Comparison of ENCODE assay signal across 8 cellular contexts in genomic region chr19:17391371-17392151, GRCh38. TPM values are rescaled to one million over a fixed set of nuclear protein-coding genes. Genes with fewer than 3 reads are reported as not detected.
DNase-seq lines count a peak whose midpoint lies in the region; ATAC-seq and TF ChIP-seq lines count a peak whose summit lies in the region.

No MANE protein-coding gene starts in this region.

- H2AFZ ChIP-seq in OCI-LY3 (ENCODE audit: low read depth, low read length) (no peak overlapping the region), parathyroid adenoma (peak overlapping the region; percentile 86)

- H3K4me1 Mint-ChIP-seq in activated naive CD4-positive, alpha-beta T cell treated with anti-CD3 and anti-CD28 coated beads for 36 hours (ENCODE audit: low read depth): peaks cover 20% of the 10 kb centered on the region
- H3K4me1 Mint-ChIP-seq in endodermal cell: peaks cover 3% of the 10 kb centered on the region

- H3K36me3 ChIP-seq in OCI-LY3 (replicated peaks; ENCODE audit: low read depth, low read length): no peaks in the 10 kb centered on the region
- no peaks in the 10 kb centered on the region for H3K36me3 ChIP-seq in endodermal cell (ENCODE audit: control insufficient read depth, insufficient read depth, low read length)
- H3K36me3 ChIP-seq in parathyroid adenoma (ENCODE audit: control insufficient read depth, insufficient read depth, low read length): no peaks in the 10 kb centered on the region
- no peaks in the 10 kb centered on the region for H3K36me3 ChIP-seq in thyroid gland

- no peaks in the 10 kb centered on the region for H4K20me1 ChIP-seq in OCI-LY3 (ENCODE audit: insufficient read depth, low read length)

- DNase-seq in activated naive CD4-positive, alpha-beta T cell treated with anti-CD3 and anti-CD28 coated beads for 36 hours: no peak
- no peak for DNase-seq in activated naive CD4-positive, alpha-beta T cell treated with Interleukin-2 at 50 U/mL for 16 hours
- peak; percentile 64 for DNase-seq in endodermal cell
- no peak for DNase-seq in thyroid gland
- DNase-seq in NCI-H2227 treated with DMSO at 0.1 percent for 48 hours (lab: John Stamatoyannopoulos, UW): no peak

- TF ChIP-seq CTCF in OCI-LY3 (IDR thresholded peaks at IDR 0.05; ENCODE audit: low read depth, low read length): no peak
- peak; percentile 29 for TF ChIP-seq CTCF in endodermal cell (conservative IDR thresholded peaks at IDR 0.05)
- TF ChIP-seq CTCF in parathyroid adenoma (IDR thresholded peaks at IDR 0.05): no peak
- TF ChIP-seq CTCF in thyroid gland (IDR thresholded peaks at IDR 0.05): no peak

- H3K27ac Mint-ChIP-seq in activated naive CD4-positive, alpha-beta T cell treated with anti-CD3 and anti-CD28 coated beads for 36 hours: no peak overlapping the region
- H3K27ac Mint-ChIP-seq in endodermal cell: no peak overlapping the region

- H3K4me2 ChIP-seq in OCI-LY3 (ENCODE audit: low read length) (peak overlapping the region; percentile 61), parathyroid adenoma (ENCODE audit: low read length) (peak overlapping the region; percentile 94)

- ATAC-seq in GM21825 (IDR thresholded peaks at IDR 0.05; ENCODE audit: unreplicated experiment): no peak

- no peaks in the 10 kb centered on the region for H3K36me3 Mint-ChIP-seq in activated naive CD4-positive, alpha-beta T cell treated with anti-CD3 and anti-CD28 coated beads for 36 hours (ENCODE audit: low read depth)
- H3K36me3 Mint-ChIP-seq in endodermal cell (ENCODE audit: low read depth): no peaks in the 10 kb centered on the region

- H3K9me3 ChIP-seq in OCI-LY3 (ENCODE audit: insufficient read depth, low read length) (no peaks in the 10 kb centered on the region), endodermal cell (ENCODE audit: control insufficient read depth, low read length) (peaks cover 13% of the 10 kb centered on the region), parathyroid adenoma (ENCODE audit: control insufficient read depth, low read length) (no peaks in the 10 kb centered on the region), thyroid gland (no peaks in the 10 kb centered on the region)

- H3K9ac ChIP-seq in OCI-LY3 (ENCODE audit: low read length) (peak overlapping the region; percentile 7; the same call in 1 of the 2 replicates), endodermal cell (ENCODE audit: extremely low read depth, low read length, poor library complexity, severe bottlenecking) (no peak overlapping the region), parathyroid adenoma (no peak overlapping the region)

- 18 to 25% methylated on average over 15 to 26 of the region's 26 CpGs for WGBS in endodermal cell (ENCODE audit: insufficient coverage in 1 of 2, insufficient read length in 1 of 2), 2 experiments
- WGBS in thyroid gland, 2 donors: 8 to 14% methylated on average over 24 to 25 of the region's 26 CpGs

- intact Hi-C loops in activated naive CD4-positive, alpha-beta T cell treated with anti-CD3 and anti-CD28 coated beads for 36 hours (cut with micrococcal nuclease): loop anchor here (1.0 to 2.0 kb wide), 4 partner anchors 14 to 99 kb away; partner anchors contain the start of genes BST2 and GTPBP3
- intact Hi-C loops in thyroid gland (cut with DNase I): loop anchor here (10.0 kb wide), 1 partner anchor 73 kb away; the partner anchor contains the start of gene NXNL1

- no peaks in the 10 kb centered on the region for H3K27me3 Mint-ChIP-seq in activated naive CD4-positive, alpha-beta T cell treated with anti-CD3 and anti-CD28 coated beads for 36 hours (ENCODE audit: low read depth)
- H3K27me3 Mint-ChIP-seq in endodermal cell (ENCODE audit: insufficient read depth): peaks cover 23% of the 10 kb centered on the region

- H3K4me3 Mint-ChIP-seq in activated naive CD4-positive, alpha-beta T cell treated with anti-CD3 and anti-CD28 coated beads for 36 hours: peak overlapping the region; percentile 82
- H3K4me3 Mint-ChIP-seq in endodermal cell: peak overlapping the region; percentile 73

- H3K27ac ChIP-seq in OCI-LY3 (ENCODE audit: low read length) (no peak overlapping the region), endodermal cell (ENCODE audit: low read depth, low read length) (no peak overlapping the region), parathyroid adenoma (no peak overlapping the region), thyroid gland (no peak overlapping the region)

- H3K4me1 ChIP-seq in OCI-LY3 (ENCODE audit: low read length): peaks cover 7% of the 10 kb centered on the region
- no peaks in the 10 kb centered on the region for H3K4me1 ChIP-seq in endodermal cell (ENCODE audit: control insufficient read depth, insufficient read depth, low read length)
- H3K4me1 ChIP-seq in parathyroid adenoma: peaks cover 6% of the 10 kb centered on the region
- peaks cover 0 to 12% of the 10 kb centered on the region in 2 donors for H3K4me1 ChIP-seq in thyroid gland

- no peaks in the 10 kb centered on the region for H3K79me2 ChIP-seq in OCI-LY3 (ENCODE audit: low read length)
- no peaks in the 10 kb centered on the region for H3K79me2 ChIP-seq in parathyroid adenoma

- H3K4me3 ChIP-seq in OCI-LY3 (ENCODE audit: low read length): peak overlapping the region; percentile 63
- H3K4me3 ChIP-seq in endodermal cell (ENCODE audit: low read length): peak overlapping the region; percentile 75
- no peak overlapping the region for H3K4me3 ChIP-seq in parathyroid adenoma (ENCODE audit: low read depth, low read length)
- H3K4me3 ChIP-seq in thyroid gland (replicated peaks in 1 of 3): no peak overlapping the region

- CTCF ChIA-PET in activated naive CD4-positive, alpha-beta T cell treated with anti-CD3 and anti-CD28 coated beads for 36 hours (lab: Charles Lee): interaction anchor here (0.5 to 1.3 kb wide), 5 partner anchors 12 to 104 kb away, joined by 3 to 4 read pairs (median 3); no protein-coding TSS in a partner anchor

- H3K27me3 ChIP-seq in OCI-LY3 (ENCODE audit: low read depth, low read length) (peaks cover 3% of the 10 kb centered on the region; the same call in 1 of the 2 replicates), endodermal cell (ENCODE audit: control insufficient read depth, insufficient read depth, low read length, poor library complexity, severe bottlenecking) (no peaks in the 10 kb centered on the region), parathyroid adenoma (ENCODE audit: control insufficient read depth, insufficient read depth, low read length) (no peaks in the 10 kb centered on the region), thyroid gland (peaks cover 3% of the 10 kb centered on the region)

- no peaks in the 10 kb centered on the region for H3K9me3 Mint-ChIP-seq in activated naive CD4-positive, alpha-beta T cell treated with anti-CD3 and anti-CD28 coated beads for 36 hours
- peaks cover 10% of the 10 kb centered on the region for H3K9me3 Mint-ChIP-seq in endodermal cell

- no peak for TF ChIP-seq POLR2A in thyroid gland (IDR thresholded peaks at IDR 0.05)

RNA-seq across cellular contexts. Expression of gene CCDC194, which starts 2.4 kb away (rescaled TPM):
- under 1 TPM; 0.83 to 0.89 TPM for total RNA-seq in activated naive CD4-positive, alpha-beta T cell treated with anti-CD3 and anti-CD28 coated beads for 36 hours
- total RNA-seq in endodermal cell: 1 to 10 TPM; 2.0 to 3.4 TPM
- polyA plus RNA-seq in endodermal cell (2013, experiment 1 of 2): 0.78 TPM
- polyA plus RNA-seq in endodermal cell (2013, experiment 2 of 2): 0.83 TPM
- total RNA-seq in thyroid gland: not detected

RNA-seq across cellular contexts. Expression of gene BST2, which starts 13.9 kb away (rescaled TPM):
- 100 to 1,000 TPM; 117 to 121 TPM for total RNA-seq in activated naive CD4-positive, alpha-beta T cell treated with anti-CD3 and anti-CD28 coated beads for 36 hours
- 100 to 1,000 TPM in 1 of 2 donors, 10 to 100 TPM in 1; 50.8 to 147 TPM for total RNA-seq in endodermal cell
- 73.3 TPM for polyA plus RNA-seq in endodermal cell (2013, experiment 1 of 2)
- 80.2 TPM for polyA plus RNA-seq in endodermal cell (2013, experiment 2 of 2)
- 10 to 100 TPM; 14.1 to 83.0 (median 24.7) TPM for total RNA-seq in thyroid gland

RNA-seq across cellular contexts. Expression of gene PLVAP, which starts 14.4 kb away (rescaled TPM):
- total RNA-seq in activated naive CD4-positive, alpha-beta T cell treated with anti-CD3 and anti-CD28 coated beads for 36 hours: not detected
- total RNA-seq in endodermal cell: under 1 TPM in 1 of 2 donors, not detected in 1; 0.44 TPM
- polyA plus RNA-seq in endodermal cell (2013, experiment 1 of 2): 0.85 TPM
- polyA plus RNA-seq in endodermal cell (2013, experiment 2 of 2): 1.1 TPM
- total RNA-seq in thyroid gland: 100 to 1,000 TPM; 103 to 322 (median 174) TPM

RNA-seq across cellular contexts. Expression of gene MVB12A, which starts 28.3 kb away (rescaled TPM):
- total RNA-seq in activated naive CD4-positive, alpha-beta T cell treated with anti-CD3 and anti-CD28 coated beads for 36 hours: 10 to 100 TPM; 29.3 to 32.1 TPM
- total RNA-seq in endodermal cell (10 to 100 TPM; 63.1 to 64.8 TPM), thyroid gland (100 to 1,000 TPM in 1 of 4 donors, 10 to 100 TPM in 3; 51.5 to 146 (median 68.3) TPM)
- polyA plus RNA-seq in endodermal cell (2013, experiment 1 of 2): 58.8 TPM
- 56.2 TPM for polyA plus RNA-seq in endodermal cell (2013, experiment 2 of 2)

RNA-seq across cellular contexts. Expression of gene GTPBP3, which starts 54.2 kb away (rescaled TPM):
- total RNA-seq in activated naive CD4-positive, alpha-beta T cell treated with anti-CD3 and anti-CD28 coated beads for 36 hours: 10 to 100 TPM; 36.8 to 45.7 TPM
- total RNA-seq in endodermal cell (10 to 100 TPM; 48.7 to 55.7 TPM), thyroid gland (10 to 100 TPM; 17.7 to 21.8 (median 19.6) TPM)
- polyA plus RNA-seq in endodermal cell (2013, experiment 1 of 2): 34.1 TPM
- polyA plus RNA-seq in endodermal cell (2013, experiment 2 of 2): 33.4 TPM

Comparison
In these comparisons a context has a peak if more than half of its experiments do, and no peak if none do; other contexts are left out.
1. H3K4me3 ChIP-seq: peak in OCI-LY3 (single experiment) and endodermal cell (single experiment); none in parathyroid adenoma (single experiment) and thyroid gland (0 of 3).
2. RNA of gene PLVAP, which starts 14.4 kb away (total RNA-seq): 103 to 322 TPM in thyroid gland; 0.44 TPM in endodermal cell and not detected in activated naive CD4-positive, alpha-beta T cell treated with anti-CD3 and anti-CD28 coated beads for 36 hours; every median in the first group is over 10 times any median in the second.